25 cellular contexts compared by ENCODE assay signal in genomic region chr2:175275499-175275898, GRCh38.
DNase-seq lines count a peak whose midpoint lies in the region; ATAC-seq lines count a peak whose summit lies in the region.
"Had no signal": no experiment of that assay in that cellular context is flagged by ENCODE, and none has a peak within 500 bp of the region (broad histone marks: within the 10 kb centered on the region; RNA-seq: fewer than 3 reads in every experiment).

No MANE protein-coding gene starts in this region.

- no peak for ATAC-seq in HG02885 (IDR thresholded peaks at IDR 0.05; ENCODE audit: poor library complexity, unreplicated experiment)
- no peak for ATAC-seq in HG03378 (IDR thresholded peaks at IDR 0.05; ENCODE audit: unreplicated experiment)
- ATAC-seq: effector memory CD8-positive, alpha-beta T cell; lower lobe of right lung; pancreas; WTC11 had no signal

- H3K9ac ChIP-seq in mesendoderm (ENCODE audit: low read length): no peak overlapping the region

- no peaks in the 10 kb centered on the region for H3K79me1 ChIP-seq in mesendoderm (ENCODE audit: low read length)

- H3K4me2 ChIP-seq in mesendoderm (ENCODE audit: low read length): no peak overlapping the region
- H3K4me2 ChIP-seq: PC-9, smooth muscle cell had no signal

- H3K18ac ChIP-seq in mesendoderm (ENCODE audit: low read length): peak overlapping the region; percentile 75

- no peak overlapping the region for H3K4ac ChIP-seq in mesendoderm (ENCODE audit: low read depth, low read length)

- peaks cover 12% of the 10 kb centered on the region for H3K4me1 ChIP-seq in mesendoderm (ENCODE audit: control insufficient read depth, low read depth, low read length)
- H3K4me1 ChIP-seq: BE2C, lower lobe of right lung, pancreas had no signal

- no peaks in the 10 kb centered on the region for H3K36me3 ChIP-seq in mesendoderm (ENCODE audit: control insufficient read depth, insufficient read depth, low read length)
- H3K36me3 ChIP-seq: BE2C, cardiac muscle cell, lower lobe of right lung, pancreas had no signal

- no peak overlapping the region for H3K56ac ChIP-seq in mesendoderm (ENCODE audit: low read length)

- no peaks in the 10 kb centered on the region for H3K27me3 ChIP-seq in mesendoderm (ENCODE audit: insufficient read depth, low read length, poor library complexity)
- H3K27me3 ChIP-seq: BE2C, cardiac muscle cell, pancreas had no signal

- H2AK5ac ChIP-seq in mesendoderm (ENCODE audit: low read length): no peak overlapping the region

- DNase-seq in NCI-H510A treated with DMSO at 0.1 percent for 48 hours (lab: John Stamatoyannopoulos, UW): peak; percentile 80
- DNase-seq in NCI-H510A (lab: John Stamatoyannopoulos, UW): no peak
- peak; percentile 46 for DNase-seq in NCI-H1105 (lab: John Stamatoyannopoulos, UW)
- peak; percentile 28 for DNase-seq in NCI-H2227 treated with DMSO at 0.1 percent for 48 hours (lab: John Stamatoyannopoulos, UW)
- no peak for DNase-seq in mesendoderm
- no peak for DNase-seq in cerebellum (ENCODE audit: low spot score)
- DNase-seq: ACHN; BE2C; CD8-positive, alpha-beta memory T cell; cortex of kidney; DMS79 treated with DMSO at 0.1 percent for 48 hours; effector memory CD8-positive, alpha-beta T cell; GF-D8; lower lobe of right lung; NCI-H446 treated with DMSO at 0.1 percent for 48 hours; pancreas; PC-9; retina; SHP77 treated with DMSO at 0.1 percent for 48 hours; trophoblast cell had no signal

- no peak overlapping the region for H4K8ac ChIP-seq in mesendoderm (ENCODE audit: low read depth, low read length)

- no peak overlapping the region for H3K23ac ChIP-seq in mesendoderm (ENCODE audit: low read length)

- no peak overlapping the region for H2BK15ac ChIP-seq in mesendoderm (replicated peaks; ENCODE audit: low read depth)

- H2BK5ac ChIP-seq in mesendoderm (ENCODE audit: low read length): no peak overlapping the region

- no peak overlapping the region for H4K5ac ChIP-seq in mesendoderm (ENCODE audit: low read length)

- no CpG with 5 or more reads among the region's 1 CpG for WGBS in mesendoderm (ENCODE audit: extremely low coverage, insufficient coverage, low lambda C conversion rate)

- no peaks in the 10 kb centered on the region for H3K79me2 ChIP-seq in mesendoderm (ENCODE audit: control insufficient read depth, insufficient read depth, low read length)

- no peak overlapping the region for H2BK120ac ChIP-seq in mesendoderm (ENCODE audit: low read depth, low read length)

- no peak overlapping the region for H3K27ac ChIP-seq in mesendoderm (ENCODE audit: low read depth, low read length)
- H3K27ac ChIP-seq: cardiac muscle cell, lower lobe of right lung, pancreas, PC-9 had no signal

- H3K4me3 ChIP-seq in mesendoderm (ENCODE audit: low read length): no peak overlapping the region
- H3K4me3 ChIP-seq: cardiac muscle cell, lower lobe of right lung, pancreas, PC-9, smooth muscle cell had no signal

Comparison
In these comparisons a context has a peak if more than half of its experiments do, and no peak if none do; other contexts are left out.
1. DNase-seq: peak in NCI-H510A treated with DMSO at 0.1 percent for 48 hours (single experiment), NCI-H1105 (single experiment) and NCI-H2227 treated with DMSO at 0.1 percent for 48 hours (single experiment); none in NCI-H510A (single experiment), mesendoderm (single experiment) and cerebellum (single experiment).